19 cellular contexts compared by ENCODE assay signal in genomic region chr9:86330186-86330585, GRCh38. TPM values are rescaled to one million over a fixed set of nuclear protein-coding genes. Genes with fewer than 3 reads are reported as not detected.
DNase-seq lines count a peak whose midpoint lies in the region; ATAC-seq, FAIRE-seq and TF ChIP-seq lines count a peak whose summit lies in the region.
"Had no signal": no experiment of that assay in that cellular context is flagged by ENCODE, and none has a peak within 500 bp of the region (broad histone marks: within the 10 kb centered on the region; RNA-seq: fewer than 3 reads in every experiment).

No MANE protein-coding gene starts in this region.

- peak; percentile 65 for ATAC-seq in activated naive CD8-positive, alpha-beta T cell treated with anti-CD3 and anti-CD28 coated beads, Interleukin-2, amount 50 U/mL, for 24 hours
- peak; percentile 24 for ATAC-seq in activated T-helper 17 cell treated with anti-CD3 and anti-CD28 coated beads, Interleukin-2, amount 50 U/mL, for 72 hours (replicated peaks)
- no peak for ATAC-seq in HG03354 (IDR thresholded peaks at IDR 0.05; ENCODE audit: poor library complexity, severe bottlenecking, unreplicated experiment)
- ATAC-seq: A549; CD8-positive, alpha-beta T cell; GM23338 had no signal

- TF ChIP-seq POLR2A in H54 (IDR thresholded peaks at IDR 0.05; ENCODE audit: low read depth, low read length): no peak

- H3K4me1 Mint-ChIP-seq in activated naive CD8-positive, alpha-beta T cell treated with anti-CD3 and anti-CD28 coated beads, Interleukin-2, amount 50 U/mL, for 24 hours: peaks cover 15% of the 10 kb centered on the region
- peaks cover 2% of the 10 kb centered on the region for H3K4me1 Mint-ChIP-seq in activated naive CD8-positive, alpha-beta T cell treated with anti-CD3 and anti-CD28 coated beads for 36 hours
- peaks cover 12% of the 10 kb centered on the region for H3K4me1 Mint-ChIP-seq in activated T-helper 17 cell treated with anti-CD3 and anti-CD28 coated beads, Interleukin-2, amount 50 U/mL, for 72 hours
- no peaks in the 10 kb centered on the region for H3K4me1 Mint-ChIP-seq in neural crest cell

- H3K4me3 Mint-ChIP-seq in activated naive CD8-positive, alpha-beta T cell treated with anti-CD3 and anti-CD28 coated beads, Interleukin-2, amount 50 U/mL, for 24 hours: no peak overlapping the region
- H3K4me3 Mint-ChIP-seq in activated naive CD8-positive, alpha-beta T cell treated with anti-CD3 and anti-CD28 coated beads for 36 hours: no peak overlapping the region
- H3K4me3 Mint-ChIP-seq in activated T-helper 17 cell treated with anti-CD3 and anti-CD28 coated beads, Interleukin-2, amount 50 U/mL, for 72 hours: no peak overlapping the region
- no peak overlapping the region for H3K4me3 Mint-ChIP-seq in neural crest cell
- H3K4me3 Mint-ChIP-seq: CD8-positive, alpha-beta T cell; GM23338; H9 had no signal

- no peak overlapping the region for H3K27ac Mint-ChIP-seq in activated naive CD8-positive, alpha-beta T cell treated with anti-CD3 and anti-CD28 coated beads, Interleukin-2, amount 50 U/mL, for 24 hours
- no peak overlapping the region for H3K27ac Mint-ChIP-seq in activated naive CD8-positive, alpha-beta T cell treated with anti-CD3 and anti-CD28 coated beads for 36 hours
- peak overlapping the region; percentile 24 for H3K27ac Mint-ChIP-seq in activated T-helper 17 cell treated with anti-CD3 and anti-CD28 coated beads, Interleukin-2, amount 50 U/mL, for 72 hours
- H3K27ac Mint-ChIP-seq in neural crest cell (ENCODE audit: unreplicated experiment): peak overlapping the region; percentile 16
- H3K27ac Mint-ChIP-seq: CD8-positive, alpha-beta T cell; H9 had no signal

- no peaks in the 10 kb centered on the region for H3K27me3 Mint-ChIP-seq in activated naive CD8-positive, alpha-beta T cell treated with anti-CD3 and anti-CD28 coated beads, Interleukin-2, amount 50 U/mL, for 24 hours
- H3K27me3 Mint-ChIP-seq in activated naive CD8-positive, alpha-beta T cell treated with anti-CD3 and anti-CD28 coated beads for 36 hours: no peaks in the 10 kb centered on the region
- no peaks in the 10 kb centered on the region for H3K27me3 Mint-ChIP-seq in activated T-helper 17 cell treated with anti-CD3 and anti-CD28 coated beads, Interleukin-2, amount 50 U/mL, for 72 hours
- no peaks in the 10 kb centered on the region for H3K27me3 Mint-ChIP-seq in neural crest cell (ENCODE audit: low read depth)

- no peak for TF ChIP-seq CTCF in neural crest cell (conservative IDR thresholded peaks at IDR 0.05)

- peak; percentile 85 for FAIRE-seq in H54 (lab: Jason Lieb, UNC)
- FAIRE-seq: A549, D721Med, G401.6, GM12891 had no signal

- no peak for DNase-seq in activated naive CD8-positive, alpha-beta T cell treated with anti-CD3 and anti-CD28 coated beads, Interleukin-2, amount 50 U/mL, for 24 hours
- DNase-seq in activated naive CD8-positive, alpha-beta T cell treated with anti-CD3 and anti-CD28 coated beads for 36 hours: no peak
- DNase-seq in H54 (ENCODE audit: insufficient read length, low spot score): no peak
- DNase-seq in neural crest cell (ENCODE audit: low read depth, low spot score): no peak
- no peak for DNase-seq in SKM-1 treated with dmso at 0.1 percent for 144 hours (lab: John Stamatoyannopoulos, UW; ENCODE audit: unreplicated experiment)
- DNase-seq: BE2C; CD8-positive, alpha-beta T cell; COR-L47; DMS153; DMS79 treated with DMSO at 0.1 percent for 48 hours; EL; H9 had no signal

- peaks cover 59% of the 10 kb centered on the region for H3K36me3 Mint-ChIP-seq in activated naive CD8-positive, alpha-beta T cell treated with anti-CD3 and anti-CD28 coated beads, Interleukin-2, amount 50 U/mL, for 24 hours (ENCODE audit: low read depth)
- peaks cover 36% of the 10 kb centered on the region for H3K36me3 Mint-ChIP-seq in activated naive CD8-positive, alpha-beta T cell treated with anti-CD3 and anti-CD28 coated beads for 36 hours
- H3K36me3 Mint-ChIP-seq in activated T-helper 17 cell treated with anti-CD3 and anti-CD28 coated beads, Interleukin-2, amount 50 U/mL, for 72 hours (ENCODE audit: low read depth): peaks cover 100% of the 10 kb centered on the region
- peaks cover 20% of the 10 kb centered on the region for H3K36me3 Mint-ChIP-seq in neural crest cell (ENCODE audit: low read depth)

- peaks cover 4% of the 10 kb centered on the region for H3K9me3 Mint-ChIP-seq in activated naive CD8-positive, alpha-beta T cell treated with anti-CD3 and anti-CD28 coated beads, Interleukin-2, amount 50 U/mL, for 24 hours
- peaks cover 1% of the 10 kb centered on the region for H3K9me3 Mint-ChIP-seq in activated naive CD8-positive, alpha-beta T cell treated with anti-CD3 and anti-CD28 coated beads for 36 hours
- H3K9me3 Mint-ChIP-seq in activated T-helper 17 cell treated with anti-CD3 and anti-CD28 coated beads, Interleukin-2, amount 50 U/mL, for 72 hours: no peaks in the 10 kb centered on the region
- no peaks in the 10 kb centered on the region for H3K9me3 Mint-ChIP-seq in neural crest cell
- H3K9me3 Mint-ChIP-seq: CD8-positive, alpha-beta T cell; H9 had no signal

RNA-seq across cellular contexts. Expression of gene TUT7, which starts 24.0 kb away (rescaled TPM):
- total RNA-seq in activated naive CD8-positive, alpha-beta T cell treated with anti-CD3 and anti-CD28 coated beads for 36 hours: 10 to 100 TPM; 18.0 to 18.3 TPM
- total RNA-seq in activated T-helper 17 cell treated with anti-CD3 and anti-CD28 coated beads, Interleukin-2, amount 50 U/mL, for 72 hours: 10 to 100 TPM; 42.7 to 79.0 TPM
- 16.9 and 17.9 TPM in 2 replicates for total RNA-seq in neural crest cell

RNA-seq across cellular contexts. Expression of gene ISCA1, which starts 47.8 kb away (rescaled TPM):
- 10 to 100 TPM; 33.9 to 35.8 TPM for total RNA-seq in activated naive CD8-positive, alpha-beta T cell treated with anti-CD3 and anti-CD28 coated beads for 36 hours
- 10 to 100 TPM; 33.2 to 34.6 TPM for total RNA-seq in activated T-helper 17 cell treated with anti-CD3 and anti-CD28 coated beads, Interleukin-2, amount 50 U/mL, for 72 hours
- total RNA-seq in neural crest cell: 17.3 and 18.0 TPM in 2 replicates

Comparison
In these comparisons a context has a peak if more than half of its experiments do, and no peak if none do; other contexts are left out.
1. H3K27ac Mint-ChIP-seq: peak in activated T-helper 17 cell treated with anti-CD3 and anti-CD28 coated beads, Interleukin-2, amount 50 U/mL, for 72 hours (single experiment) and neural crest cell (single experiment); none in activated naive CD8-positive, alpha-beta T cell treated with anti-CD3 and anti-CD28 coated beads, Interleukin-2, amount 50 U/mL, for 24 hours (single experiment) and activated naive CD8-positive, alpha-beta T cell treated with anti-CD3 and anti-CD28 coated beads for 36 hours (single experiment).